ENCODE assay signal across 25 cellular contexts in genomic region chr4:10593130-10593529, GRCh38.
DNase-seq lines count a peak whose midpoint lies in the region; ATAC-seq and TF ChIP-seq lines count a peak whose summit lies in the region.
"Had no signal": no experiment of that assay in that cellular context is flagged by ENCODE, and none has a peak within 500 bp of the region (broad histone marks: within the 10 kb centered on the region; RNA-seq: fewer than 3 reads in every experiment).

No MANE protein-coding gene starts in this region.

- peak; percentile 29 to 54 (median 35); a peak in 5 of 6 replicates for TF ChIP-seq CTCF in HCT116 (IDR thresholded peaks at IDR 0.05 in 2 of 3, conservative IDR thresholded peaks at IDR 0.05 in 1 of 3; ENCODE audit: borderline replicate concordance in 1 of 3, insufficient read depth in 1 of 3, low read depth in 2 of 3, low read length in 2 of 3)

- no peaks in the 10 kb centered on the region for H3K27me3 ChIP-seq in HCT116 (ENCODE audit: insufficient read depth, low read length)
- H3K27me3 ChIP-seq: upper lobe of left lung had no signal

- H3K4me3 Mint-ChIP-seq in natural killer cell treated with Interleukin-12 subunit alpha and Interleukin-12 subunit beta and Interleukin-15 and Interleukin-18, amount 100 ng/mL, for 72 hours = no peak overlapping the region
- H3K4me3 Mint-ChIP-seq: activated naive CD8-positive, alpha-beta T cell; CD4-positive, CD25-positive, alpha-beta regulatory T cell; central memory CD8-positive, alpha-beta T cell; memory B cell had no signal

- no peak overlapping the region for H3K4me2 ChIP-seq in HCT116 (ENCODE audit: low read length)
- H3K4me2 ChIP-seq: smooth muscle cell had no signal

- in situ Hi-C loops in SK-MEL-5 (cut with HindIII; ENCODE audit: low pct_unique_long_range_greater_than_20kb, low sequenced_read_pairs) = no loop called here

- no peaks in the 10 kb centered on the region for H3K36me3 ChIP-seq in HCT116 (ENCODE audit: control insufficient read depth in 1 of 2, insufficient read depth in 2 of 2, low read length in 2 of 2)
- H3K36me3 ChIP-seq: upper lobe of left lung had no signal

- no peak for TF ChIP-seq POLR2A in HCT116 (IDR thresholded peaks at IDR 0.05; ENCODE audit: borderline replicate concordance, extremely low read depth, insufficient read depth, insufficient read length)

- no peak overlapping the region for H3K9ac ChIP-seq in HCT116 (ENCODE audit: low read length)

- H3K9me3 Mint-ChIP-seq in natural killer cell treated with Interleukin-12 subunit alpha and Interleukin-12 subunit beta and Interleukin-15 and Interleukin-18, amount 100 ng/mL, for 72 hours = no peaks in the 10 kb centered on the region
- H3K9me3 Mint-ChIP-seq: CD4-positive, CD25-positive, alpha-beta regulatory T cell; central memory CD8-positive, alpha-beta T cell; memory B cell had no signal

- no TSS peak for BruUV-seq in HCT116 (replicated peaks; lab: Mats Ljungman, UMichigan)

- peak; percentile 86 for TF ChIP-seq RAD21 in HCT116 (IDR thresholded peaks at IDR 0.05; ENCODE audit: low read depth)

- no peak overlapping the region for H3K27ac ChIP-seq in HCT116 (ENCODE audit: low read depth, low read length)
- H3K27ac ChIP-seq: upper lobe of left lung had no signal

- no peak overlapping the region for H3K27ac Mint-ChIP-seq in natural killer cell treated with Interleukin-12 subunit alpha and Interleukin-12 subunit beta and Interleukin-15 and Interleukin-18, amount 100 ng/mL, for 72 hours
- H3K27ac Mint-ChIP-seq: activated naive CD8-positive, alpha-beta T cell; memory B cell had no signal

- peaks cover 0 to 7% of the 10 kb centered on the region in 2 experiments; a peak in 1 of 4 replicates for H3K4me1 ChIP-seq in HCT116 (ENCODE audit: control insufficient read depth in 1 of 2, insufficient read depth in 2 of 2, low read length in 2 of 2)
- H3K4me1 ChIP-seq: upper lobe of left lung had no signal

- ATAC-seq in HCT116 = peak; percentile 96
- no peak for ATAC-seq in natural killer cell treated with Interleukin-12 subunit alpha and Interleukin-12 subunit beta and Interleukin-15 and Interleukin-18, amount 100 ng/mL, for 72 hours

- no peak overlapping the region for H2AFZ ChIP-seq in HCT116 (ENCODE audit: low read depth, low read length, poor library complexity, severe bottlenecking)

- RAD21 ChIA-PET in HCT116 (lab: Charles Lee; ENCODE audit: low non-redundant PET in 1 of 2, low total read pairs in 2 of 2, uncharacterized antibody in 2 of 2, unreplicated experiment in 2 of 2) = no interaction called here

- CTCF ChIA-PET in HCT116 (lab: Charles Lee) = no interaction called here

- peaks cover 22% of the 10 kb centered on the region in 2 donors for H3K4me1 Mint-ChIP-seq in natural killer cell treated with Interleukin-12 subunit alpha and Interleukin-12 subunit beta and Interleukin-15 and Interleukin-18, amount 100 ng/mL, for 72 hours (ENCODE audit: low read depth in 2 of 2)

- no peak overlapping the region for H3K4me3 ChIP-seq in HCT116 (replicated peaks in 1 of 2; ENCODE audit: low read depth in 1 of 2, low read length in 2 of 2)
- H3K4me3 ChIP-seq: smooth muscle cell, upper lobe of left lung had no signal

- intact Hi-C loops in HCT116 (cut with micrococcal nuclease) = loop anchor here (10.0 kb wide), 1 partner anchor 302 kb away; no protein-coding TSS in a partner anchor

- H3K27me3 Mint-ChIP-seq in natural killer cell treated with Interleukin-12 subunit alpha and Interleukin-12 subunit beta and Interleukin-15 and Interleukin-18, amount 100 ng/mL, for 72 hours = peaks cover 0 to 4% of the 10 kb centered on the region in 2 donors
- H3K27me3 Mint-ChIP-seq: activated naive CD8-positive, alpha-beta T cell; central memory CD8-positive, alpha-beta T cell; memory B cell had no signal

- H3K36me3 Mint-ChIP-seq in natural killer cell treated with Interleukin-12 subunit alpha and Interleukin-12 subunit beta and Interleukin-15 and Interleukin-18, amount 100 ng/mL, for 72 hours = no peaks in the 10 kb centered on the region
- H3K36me3 Mint-ChIP-seq: activated naive CD8-positive, alpha-beta T cell; CD4-positive, CD25-positive, alpha-beta regulatory T cell; memory B cell had no signal

- no peaks in the 10 kb centered on the region for H4K20me1 ChIP-seq in HCT116 (ENCODE audit: insufficient read depth)

- POLR2A ChIA-PET in HCT116 (lab: Charles Lee) = no interaction called here

- DNase-seq in DMS 273 (lab: John Stamatoyannopoulos, UW; ENCODE audit: unreplicated experiment) (peak; percentile 7), DMS 273 treated with DMSO at 0.1 percent for 48 hours (lab: John Stamatoyannopoulos, UW) (no peak), HCT116 (ENCODE audit: low read depth, low spot score) (peak; percentile 42), SK-MEL-5 (ENCODE audit: low read depth, low spot score) (peak; percentile 46), iPS-NIHi11 (ENCODE audit: low spot score) (peak; percentile 25), EL (no peak)
- no peak for DNase-seq in stimulated activated naive CD4-positive, alpha-beta T cell (lab: John Stamatoyannopoulos, UW)
- DNase-seq in natural killer cell treated with Interleukin-12 subunit alpha and Interleukin-12 subunit beta and Interleukin-15 and Interleukin-18, amount 100 ng/mL, for 72 hours (ENCODE audit: low spot score) = no peak
- DNase-seq: 8988T; activated CD4-positive, alpha-beta T cell treated with anti-CD3 and anti-CD28 coated beads, Interleukin-2, amount 50 U/mL, for 48 hours; activated CD4-positive, CD25-positive, alpha-beta regulatory T cell; CD4-positive, CD25-positive, alpha-beta regulatory T cell; DMS79 treated with DMSO at 0.1 percent for 48 hours; glutamatergic neuron; MM.1S; NCI-H1694; NCI-H2171 treated with DMSO at 0.1 percent for 48 hours; occipital lobe; Right ventricle myocardium superior; stimulated activated CD4-positive, alpha-beta T cell treated with anti-CD3 and anti-CD28 coated beads, Interleukin-2, amount 100 ng/mL, for 24 hours; upper lobe of left lung had no signal

- no peaks in the 10 kb centered on the region for H3K9me2 ChIP-seq in HCT116 (ENCODE audit: insufficient read depth)

- H3K79me2 ChIP-seq in HCT116 (ENCODE audit: insufficient read depth, low read length) = no peaks in the 10 kb centered on the region

- no peaks in the 10 kb centered on the region for H3K9me3 ChIP-seq in HCT116 (ENCODE audit: control insufficient read depth in 1 of 2, insufficient read depth in 1 of 2, low read depth in 1 of 2, low read length in 2 of 2)
- H3K9me3 ChIP-seq: upper lobe of left lung had no signal

TF ChIP-seq in HCT116, 20 proteins besides CTCF, POLR2A, EP300 and RAD21:
- TF ChIP-seq SP1 (IDR thresholded peaks at IDR 0.05; ENCODE audit: low read depth) (no peak), EGR1 (IDR thresholded peaks at IDR 0.05; ENCODE audit: low read depth) (0 out of 2 replicates have a peak, but pooled peaks have one; percentile 21)

Comparison
In these comparisons a context has a peak if more than half of its experiments do, and no peak if none do; other contexts are left out.
1. DNase-seq: peak in DMS 273 (single experiment), HCT116 (single experiment), SK-MEL-5 (single experiment) and iPS-NIHi11 (single experiment); none in DMS 273 treated with DMSO at 0.1 percent for 48 hours (single experiment), stimulated activated naive CD4-positive, alpha-beta T cell (0 of 6), EL (single experiment) and natural killer cell treated with Interleukin-12 subunit alpha and Interleukin-12 subunit beta and Interleukin-15 and Interleukin-18, amount 100 ng/mL, for 72 hours (single experiment).